Comparison of ENCODE assay signal across 8 cellular contexts in genomic region chr2:121530210-121530562, GRCh38. TPM values are rescaled to one million over a fixed set of nuclear protein-coding genes. Genes with fewer than 3 reads are reported as not detected.
DNase-seq lines count a peak whose midpoint lies in the region; TF ChIP-seq lines count a peak whose summit lies in the region.

No MANE protein-coding gene starts in this region.

- peak overlapping the region; percentile 90 for H3K4me3 Mint-ChIP-seq in activated CD4-positive, alpha-beta T cell treated with anti-CD3 and anti-CD28 coated beads, Interleukin-2, amount 10 ng/mL, durations not matched to agents 24 days and 14 days

- H3K9me2 ChIP-seq in GM23248 (ENCODE audit: insufficient read depth): no peaks in the 10 kb centered on the region

- TF ChIP-seq RAD21 in Ishikawa (IDR thresholded peaks at IDR 0.05; ENCODE audit: low read depth): no peak; the same call in 1 of the 2 replicates

- H3K27me3 Mint-ChIP-seq in activated CD4-positive, alpha-beta T cell treated with anti-CD3 and anti-CD28 coated beads, Interleukin-2, amount 10 ng/mL, durations not matched to agents 24 days and 14 days: no peaks in the 10 kb centered on the region

- 1% methylated on average over 15 to 18 of the region's 24 CpGs for WGBS in GM23248 (ENCODE audit: low coverage in 1 of 2, low lambda C conversion rate in 2 of 2, missing lambda C conversion rate in 2 of 2), 2 experiments

- H3K9me3 Mint-ChIP-seq in activated CD4-positive, alpha-beta T cell treated with anti-CD3 and anti-CD28 coated beads, Interleukin-2, amount 10 ng/mL, durations not matched to agents 24 days and 14 days: no peaks in the 10 kb centered on the region

- peaks cover 55% of the 10 kb centered on the region for H3K4me1 Mint-ChIP-seq in activated CD4-positive, alpha-beta T cell treated with anti-CD3 and anti-CD28 coated beads, Interleukin-2, amount 10 ng/mL, durations not matched to agents 24 days and 14 days

- in situ Hi-C loops in GM23248 (cut with MboI): loop anchor here (25.0 kb wide), 1 partner anchor 182 kb away; no protein-coding TSS in a partner anchor

- peak overlapping the region; percentile 96 for H3K27ac Mint-ChIP-seq in activated CD4-positive, alpha-beta T cell treated with anti-CD3 and anti-CD28 coated beads, Interleukin-2, amount 10 ng/mL, durations not matched to agents 24 days and 14 days

- H3K27ac ChIP-seq in GM23248: peak overlapping the region; percentile 99

- TF ChIP-seq EP300 in Ishikawa (IDR thresholded peaks at IDR 0.05; ENCODE audit: borderline replicate concordance): no peak

- peaks cover 70% of the 10 kb centered on the region for H3K79me2 ChIP-seq in GM23248 (ENCODE audit: insufficient read depth)

- H3K9me3 ChIP-seq in GM23248 (ENCODE audit: low read depth): no peaks in the 10 kb centered on the region

- intact Hi-C loops in activated CD4-positive, alpha-beta T cell treated with anti-CD3 and anti-CD28 coated beads, Interleukin-2, amount 10 ng/mL, durations not matched to agents 24 days and 14 days (cut with micrococcal nuclease): loop anchor here (1.0 kb wide), 3 partner anchors 119 to 206 kb away; partner anchors contain the start of genes CLASP1 and NIFK

- no peaks in the 10 kb centered on the region; the same call in 1 of the 2 replicates for H4K20me1 ChIP-seq in GM23248 (ENCODE audit: insufficient read depth)

- H3K4me3 ChIP-seq in GM23248: peak overlapping the region; percentile 84
- H3K4me3 ChIP-seq in fibroblast of villous mesenchyme (ENCODE audit: low read depth, low read length): peak overlapping the region; percentile 85

- no peak for DNase-seq in activated CD4-positive, alpha-beta T cell treated with anti-CD3 and anti-CD28 coated beads, Interleukin-2, amount 10 ng/mL, durations not matched to agents 24 days and 14 days
- DNase-seq in activated CD4-positive, alpha-beta T cell treated with anti-CD3 and anti-CD28 coated beads, Interleukin-2, amount 50 U/mL, for 4 hours: no peak
- DNase-seq in GM23248 (peak; percentile 84), fibroblast of villous mesenchyme (ENCODE audit: low read depth) (peak; percentile 83), nucleus accumbens (lab: John Stamatoyannopoulos, UW) (peak in 30 of 56 donors; percentile 49 to 91 (median 75))
- DNase-seq in activated CD4-positive, CD25-positive, alpha-beta regulatory T cell treated with anti-CD3 and anti-CD28 coated beads, Interleukin-2, amount 50 U/mL, for 72 hours: peak; percentile 73
- DNase-seq in effector CD8-positive, alpha-beta T cell (lab: John Stamatoyannopoulos, UW): no peak

- H3K36me3 ChIP-seq in GM23248 (ENCODE audit: low read depth): no peaks in the 10 kb centered on the region

- H3K4me1 ChIP-seq in GM23248 (ENCODE audit: insufficient read depth): peaks cover 17% of the 10 kb centered on the region

- H3F3A ChIP-seq in GM23248 (ENCODE audit: insufficient read depth): peaks cover 12% of the 10 kb centered on the region

- H2AFZ ChIP-seq in GM23248: peak overlapping the region; percentile 77

- peaks cover 28% of the 10 kb centered on the region for H3K36me3 Mint-ChIP-seq in activated CD4-positive, alpha-beta T cell treated with anti-CD3 and anti-CD28 coated beads, Interleukin-2, amount 10 ng/mL, durations not matched to agents 24 days and 14 days (ENCODE audit: low read depth)

- peak overlapping the region; percentile 87 for H3K4me2 ChIP-seq in GM23248 (ENCODE audit: unreplicated experiment)

- TF ChIP-seq CTCF in fibroblast of villous mesenchyme (IDR thresholded peaks at IDR 0.05; ENCODE audit: insufficient read depth, low read depth, low read length): no peak

- H3K9ac ChIP-seq in GM23248: peak overlapping the region; percentile 94

- no peaks in the 10 kb centered on the region for H3K27me3 ChIP-seq in GM23248 (replicated peaks; ENCODE audit: insufficient read depth)

TF ChIP-seq in Ishikawa, 13 proteins besides CTCF, POLR2A, EP300 and RAD21:
- TF ChIP-seq NFIC (IDR thresholded peaks at IDR 0.05) (no peak), USF1 (IDR thresholded peaks at IDR 0.05) (no peak), YY1 (IDR thresholded peaks at IDR 0.05; ENCODE audit: low read depth) (0 out of 2 replicates have a peak, but pooled peaks have one; percentile 4)
- TF ChIP-seq, protein P1, sequence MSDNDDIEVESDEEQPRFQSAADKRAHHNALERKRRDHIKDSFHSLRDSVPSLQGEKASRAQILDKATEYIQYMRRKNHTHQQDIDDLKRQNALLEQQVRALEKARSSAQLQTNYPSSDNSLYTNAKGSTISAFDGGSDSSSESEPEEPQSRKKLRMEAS (IDR thresholded peaks at IDR 0.05): peak; percentile 69

RNA-seq across cellular contexts. Expression of gene RNU4ATAC, which starts 0.5 kb away (rescaled TPM):
- total RNA-seq in activated CD4-positive, alpha-beta T cell treated with anti-CD3 and anti-CD28 coated beads, Interleukin-2, amount 10 ng/mL, durations not matched to agents 24 days and 14 days: not detected in 2 replicates
- not detected in 2 replicates for total RNA-seq in GM23248 (2014; rRNA removed; shearing (Covaris generic))
- 6.2 TPM in 1 of 2 replicates, not detected in the other for polyA plus RNA-seq in GM23248 (2016; fragmentation: Nextera tagmentation; extraction: Ambion mirVana)
- total RNA-seq in fibroblast of villous mesenchyme: under 0.01 TPM in 2 replicates

Comparison
In these comparisons a context has a peak if more than half of its experiments do, and no peak if none do; other contexts are left out.
1. DNase-seq: peak in GM23248 (single experiment), activated CD4-positive, CD25-positive, alpha-beta regulatory T cell treated with anti-CD3 and anti-CD28 coated beads, Interleukin-2, amount 50 U/mL, for 72 hours (single experiment), fibroblast of villous mesenchyme (single experiment) and nucleus accumbens (30 of 56); none in activated CD4-positive, alpha-beta T cell treated with anti-CD3 and anti-CD28 coated beads, Interleukin-2, amount 10 ng/mL, durations not matched to agents 24 days and 14 days (single experiment), activated CD4-positive, alpha-beta T cell treated with anti-CD3 and anti-CD28 coated beads, Interleukin-2, amount 50 U/mL, for 4 hours (0 of 2) and effector CD8-positive, alpha-beta T cell (single experiment).